Comparison of ENCODE assay signal across 8 cellular contexts in genomic region chr19:6753178-6754031, GRCh38. TPM values are rescaled to one million over a fixed set of nuclear protein-coding genes. Genes with fewer than 3 reads are reported as not detected.
DNase-seq lines count a peak whose midpoint lies in the region; ATAC-seq, FAIRE-seq and TF ChIP-seq lines count a peak whose summit lies in the region.

No MANE protein-coding gene starts in this region.

- peaks cover 3% of the 10 kb centered on the region for H4K20me1 ChIP-seq in osteoblast (ENCODE audit: insufficient read depth, low read length)

- H3K79me2 ChIP-seq in osteoblast (ENCODE audit: insufficient read depth, low read length) = no peaks in the 10 kb centered on the region

- 3 to 4% methylated on average over 5 to 27 of the region's 50 CpGs for WGBS in transverse colon (ENCODE audit: low coverage in 1 of 2), 2 donors

- in situ Hi-C loops in transverse colon (cut with MboI; ENCODE audit: low pct_ligation_motif_present in 1 of 4, low pct_unique_long_range_greater_than_20kb in 1 of 4, low sequenced_read_pairs in 3 of 4) = no loop called here

- peak overlapping the region; percentile 62 for H3K4me3 ChIP-seq in osteoblast (ENCODE audit: insufficient read depth, low read length)
- peak overlapping the region in 3 of 4 donors; percentile 5 to 37 (median 29) for H3K4me3 ChIP-seq in transverse colon

- ATAC-seq in HG02588 (IDR thresholded peaks at IDR 0.05; ENCODE audit: unreplicated experiment) = peak; percentile 64

- H3K9me3 ChIP-seq in osteoblast (ENCODE audit: low read depth, low read length) (no peaks in the 10 kb centered on the region), transverse colon (no peaks in the 10 kb centered on the region)

- intact Hi-C loops in transverse colon (cut with DNase I; ENCODE audit: low total_unique reads) = no loop called here

- FAIRE-seq in GM12891 (lab: Jason Lieb, UNC) = peak; percentile 99

- TF ChIP-seq EP300 in transverse colon (IDR thresholded peaks at IDR 0.05; ENCODE audit: low read depth) = peak; percentile 37

- TF ChIP-seq POLR2A in GM12891 (IDR thresholded peaks at IDR 0.05; ENCODE audit: low read depth, low read length) (0 out of 2 replicates have a peak, but pooled peaks have one; percentile 19), transverse colon (IDR thresholded peaks at IDR 0.05) (peak; percentile 73)

- H3K4me1 ChIP-seq in osteoblast (ENCODE audit: insufficient read depth, low read length) = peaks cover 5% of the 10 kb centered on the region
- peaks cover 0 to 18% (median 15%) of the 10 kb centered on the region in 4 donors for H3K4me1 ChIP-seq in transverse colon

- H3K27me3 ChIP-seq in osteoblast (ENCODE audit: insufficient read depth, low read length) = no peaks in the 10 kb centered on the region
- no peaks in the 10 kb centered on the region for H3K27me3 ChIP-seq in transverse colon

- peak; percentile 29 for TF ChIP-seq CTCF in osteoblast (IDR thresholded peaks at IDR 0.05; ENCODE audit: extremely low read depth, low read depth, low read length)
- peak; percentile 38 to 81 (median 49) for TF ChIP-seq CTCF in transverse colon (IDR thresholded peaks at IDR 0.05)

- H3K27ac ChIP-seq in osteoblast (ENCODE audit: low read depth, low read length) (no peak overlapping the region), transverse colon (peak overlapping the region; percentile 83 to 86 (median 84))

- peak overlapping the region; percentile 41 for H2AFZ ChIP-seq in osteoblast (ENCODE audit: low read length)

- DNase-seq in GM12891 (ENCODE audit: insufficient read length, low spot score) = peak; percentile 94
- peak; percentile 73 for DNase-seq in NOMO-1 treated with dmso at 0.1 percent for 144 hours (lab: John Stamatoyannopoulos, UW; ENCODE audit: unreplicated experiment)
- peak; percentile 85 for DNase-seq in activated T-cell treated with anti-CD3 and anti-CD28 coated beads for 48 hours (ENCODE audit: low read depth)
- peak; percentile 55 for DNase-seq in fibroblast of the conjunctiva (ENCODE audit: low read depth)
- peak; percentile 96 for DNase-seq in osteoblast (ENCODE audit: insufficient read length, low spot score, missing footprints)
- peak; percentile 95 for DNase-seq in transverse colon
- no peak for DNase-seq in middle frontal gyrus (ENCODE audit: extremely low spot score, low spot score)

- peak overlapping the region; percentile 81 for H3K4me2 ChIP-seq in osteoblast (ENCODE audit: insufficient read depth, low read length)

- H3K36me3 ChIP-seq in osteoblast (ENCODE audit: insufficient read depth, low read length) = peaks cover 27% of the 10 kb centered on the region
- H3K36me3 ChIP-seq in transverse colon = peaks cover 0 to 27% (median 12%) of the 10 kb centered on the region in 4 donors

TF ChIP-seq in GM12891, 5 proteins besides CTCF, POLR2A, EP300 and RAD21:
- peak; percentile 44; the same call in 1 of the 2 replicates for TF ChIP-seq POU2F2 (IDR thresholded peaks at IDR 0.05; ENCODE audit: low read depth, low read length)
- no peak for TF ChIP-seq SPI1 (IDR thresholded peaks at IDR 0.05; ENCODE audit: low read depth, low read length)
- TF ChIP-seq POLR2AphosphoS5 (IDR thresholded peaks at IDR 0.05; ENCODE audit: low read depth, low read length) = peak; percentile 37; the same call in 1 of the 2 replicates
- 0 out of 2 replicates have a peak, but pooled peaks have one; percentile 37 for TF ChIP-seq TAF1 (IDR thresholded peaks at IDR 0.05; ENCODE audit: low read depth, low read length)

RNA-seq across cellular contexts. Expression of gene SH2D3A, which starts 13.8 kb away (rescaled TPM):
- polyA plus RNA-seq in GM12891 (2012; ENCODE audit: low read depth, missing spikeins) = 6.5 TPM
- total RNA-seq in osteoblast (not detected in 2 replicates), transverse colon (100 to 1,000 TPM in 1 of 4 donors, 10 to 100 TPM in 3; 41.4 to 127 (median 55.5) TPM)

RNA-seq across cellular contexts. Expression of gene TRIP10, which starts 13.9 kb away (rescaled TPM):
- 44.5 TPM for polyA plus RNA-seq in GM12891 (2012; ENCODE audit: low read depth, missing spikeins)
- total RNA-seq in osteoblast = 32.4 and 36.2 TPM in 2 replicates
- 100 to 1,000 TPM in 1 of 4 donors, 10 to 100 TPM in 3; 55.5 to 227 (median 78.8) TPM for total RNA-seq in transverse colon

RNA-seq across cellular contexts. Expression of gene GPR108, which starts 16.0 kb away (rescaled TPM):
- 44.9 TPM for polyA plus RNA-seq in GM12891 (2012; ENCODE audit: low read depth, missing spikeins)
- 42.3 and 52.2 TPM in 2 replicates for total RNA-seq in osteoblast
- total RNA-seq in transverse colon = 100 to 1,000 TPM in 2 of 4 donors, 10 to 100 TPM in 2; 38.0 to 118 (median 90.6) TPM

RNA-seq across cellular contexts. Expression of gene VAV1, which starts 19.1 kb away (rescaled TPM):
- polyA plus RNA-seq in GM12891 (2012; ENCODE audit: low read depth, missing spikeins) = 41.2 TPM
- 0.36 TPM in 1 of 2 replicates, not detected in the other for total RNA-seq in osteoblast
- 10 to 100 TPM in 1 of 4 donors, 1 to 10 TPM in 2, under 1 TPM in 1; 0.60 to 10.8 (median 6.0) TPM for total RNA-seq in transverse colon

RNA-seq across cellular contexts. Expression of gene C3, which starts 33.0 kb away (rescaled TPM):
- polyA plus RNA-seq in GM12891 (2012; ENCODE audit: low read depth, missing spikeins) = 0.62 TPM
- 5.0 and 14.1 TPM in 2 replicates for total RNA-seq in osteoblast
- 100 to 1,000 TPM in 3 of 4 donors, 10 to 100 TPM in 1; 50.1 to 351 (median 194) TPM for total RNA-seq in transverse colon

Comparison
In these comparisons a context has a peak if more than half of its experiments do, and no peak if none do; other contexts are left out.
1. RNA of gene SH2D3A, which starts 13.8 kb away (total RNA-seq): 41.4 to 127 TPM in transverse colon; not detected in osteoblast; every median in the first group is over 10 times any median in the second.